In the genomic region with DNA sequence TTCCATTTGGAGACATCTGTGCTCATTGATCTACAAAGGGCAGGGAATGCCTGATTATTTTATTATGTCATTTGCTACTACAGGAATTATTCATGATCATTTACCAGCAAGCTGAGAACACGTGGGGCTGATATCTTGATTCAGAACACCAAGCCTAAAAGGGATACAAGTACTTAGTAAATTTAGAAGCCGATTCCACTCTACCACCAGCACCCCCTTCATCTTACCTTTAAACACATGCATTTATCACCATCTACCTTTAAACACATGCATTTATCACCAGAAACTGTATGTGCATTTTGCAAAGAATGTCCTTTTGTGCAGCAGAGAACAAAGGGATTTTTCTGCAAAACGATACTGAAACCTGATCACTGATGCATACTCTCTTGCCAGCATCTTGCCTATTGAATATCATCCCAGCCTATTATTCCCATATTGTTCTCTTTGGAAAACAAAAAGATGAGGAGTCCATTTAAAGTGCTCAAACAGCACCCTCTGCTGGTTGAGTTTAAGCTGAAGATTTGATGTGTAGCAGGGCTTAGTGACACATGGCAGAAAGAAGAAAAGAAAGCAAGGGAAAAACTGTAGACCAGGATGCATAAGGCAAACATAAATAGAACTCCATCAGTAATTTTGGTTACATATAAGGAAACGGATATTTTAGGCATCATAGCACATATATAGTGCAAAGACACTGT, we compare ENCODE assay signal across 8 cellular contexts.
DNase-seq lines count a peak whose midpoint lies in the region; ATAC-seq and TF ChIP-seq lines count a peak whose summit lies in the region.

No MANE protein-coding gene starts in this region.

- H3F3A ChIP-seq in DOHH2 (ENCODE audit: control insufficient read depth, insufficient read depth) = no peaks in the 10 kb centered on the region

- no peak for TF ChIP-seq POLR2A in esophagus muscularis mucosa (IDR thresholded peaks at IDR 0.05; ENCODE audit: low read depth)

- no peak overlapping the region for H3K27ac ChIP-seq in DOHH2 (ENCODE audit: low read depth, low read length)
- no peak overlapping the region for H3K27ac ChIP-seq in esophagus muscularis mucosa (replicated peaks in 1 of 4)
- H3K27ac ChIP-seq in naive thymus-derived CD4-positive, alpha-beta T cell (ENCODE audit: low read depth, low read length) = peak overlapping the region; percentile 52

- WGBS in esophagus muscularis mucosa = 12% methylated on average over 4 of the region's 4 CpGs

- no peaks in the 10 kb centered on the region for H3K9me2 ChIP-seq in DOHH2 (replicated peaks; ENCODE audit: control insufficient read depth, low read length)

- intact Hi-C loops in esophagus muscularis mucosa (cut with DNase I) = loop anchor here (5.0 to 10.0 kb wide), 4 partner anchors 423 to 1188 kb away; a partner anchor contains a TSS
- intact Hi-C loops in naive thymus-derived CD4-positive, alpha-beta T cell (cut with micrococcal nuclease) = loop anchor here (1.0 to 5.0 kb wide), 26 partner anchors 23 to 1209 kb away; no protein-coding TSS in a partner anchor

- TF ChIP-seq CTCF in DOHH2 (IDR thresholded peaks at IDR 0.05; ENCODE audit: low read depth, low read length, poor library complexity, severe bottlenecking) (peak; percentile 96), esophagus muscularis mucosa (IDR thresholded peaks at IDR 0.05) (peak; percentile 73 to 77 (median 74))

- CTCF ChIA-PET in naive thymus-derived CD4-positive, alpha-beta T cell (lab: Charles Lee) = interaction anchor here (0.5 to 4.7 kb wide), 23 partner anchors 9 to 1209 kb away, joined by 3 to 56 read pairs (median 5); a partner anchor contains a TSS

- POLR2A ChIA-PET in naive thymus-derived CD4-positive, alpha-beta T cell (lab: Charles Lee) = interaction anchor here (1.0 to 11.3 kb wide), 11 partner anchors 13 to 1189 kb away, joined by 3 to 202 read pairs (median 4); a partner anchor contains a TSS

- H3K36me3 Mint-ChIP-seq in naive thymus-derived CD4-positive, alpha-beta T cell = peaks cover 0 to 17% (median 8%) of the 10 kb centered on the region in 5 donors

- peaks cover 0 to 37% (median 6%) of the 10 kb centered on the region in 7 donors for H3K4me1 Mint-ChIP-seq in naive thymus-derived CD4-positive, alpha-beta T cell

- H3K9me3 ChIP-seq in DOHH2 (ENCODE audit: control insufficient read depth, insufficient read depth, low read length) = peaks cover 2% of the 10 kb centered on the region; the same call in 1 of the 2 replicates
- no peaks in the 10 kb centered on the region for H3K9me3 ChIP-seq in esophagus muscularis mucosa
- H3K9me3 ChIP-seq in naive thymus-derived CD4-positive, alpha-beta T cell (ENCODE audit: control insufficient read depth in 2 of 3, low read length in 3 of 3) = no peaks in the 10 kb centered on the region

- ATAC-seq in GM19463 (IDR thresholded peaks at IDR 0.05; ENCODE audit: unreplicated experiment) (peak; percentile 79), HG03457 (IDR thresholded peaks at IDR 0.05; ENCODE audit: unreplicated experiment) (peak; percentile 76)
- ATAC-seq in activated CD4-positive, CD25-positive, alpha-beta regulatory T cell treated with anti-CD3 and anti-CD28 coated beads, Interleukin-2, amount 50 U/mL, for 24 hours = peak; percentile 89 to 91
- peak; percentile 92 for ATAC-seq in naive thymus-derived CD4-positive, alpha-beta T cell

- H3K4me3 Mint-ChIP-seq in naive thymus-derived CD4-positive, alpha-beta T cell = no peak overlapping the region

- H3K27me3 Mint-ChIP-seq in naive thymus-derived CD4-positive, alpha-beta T cell = no peaks in the 10 kb centered on the region

- H3K9me3 Mint-ChIP-seq in naive thymus-derived CD4-positive, alpha-beta T cell = peaks cover 0 to 20% (median 4%) of the 10 kb centered on the region in 11 donors

- H3K4me2 ChIP-seq in DOHH2 (ENCODE audit: low read length) = peak overlapping the region; percentile 29

- H3K79me2 ChIP-seq in DOHH2 (ENCODE audit: control insufficient read depth, low read length) = no peaks in the 10 kb centered on the region

- H4K20me1 ChIP-seq in DOHH2 (ENCODE audit: control insufficient read depth, insufficient read depth, low read depth, low read length) = no peaks in the 10 kb centered on the region

- peak; percentile 69 to 86 for DNase-seq in NCI-H446 (lab: John Stamatoyannopoulos, UW)
- DNase-seq in esophagus muscularis mucosa (ENCODE audit: extremely low spot score) = no peak
- DNase-seq in naive thymus-derived CD4-positive, alpha-beta T cell = peak in 7 of 9 donors; percentile 67 to 86 (median 80)
- no peak for DNase-seq in activated effector memory CD4-positive, alpha-beta T cell treated with Interleukin-2 at 50 U/mL for 16 hours

- H3K4me1 ChIP-seq in DOHH2 (ENCODE audit: control insufficient read depth, low read length) (peaks cover 28% of the 10 kb centered on the region), esophagus muscularis mucosa (peaks cover 0 to 8% (median 6%) of the 10 kb centered on the region in 4 donors)
- H3K4me1 ChIP-seq in naive thymus-derived CD4-positive, alpha-beta T cell (ENCODE audit: control insufficient read depth in 2 of 2, insufficient read depth in 2 of 2, low read length in 2 of 2) = peaks cover 11 to 13% of the 10 kb centered on the region in 2 donors

- TF ChIP-seq EP300 in esophagus muscularis mucosa (IDR thresholded peaks at IDR 0.05) = no peak

- H3K4me3 ChIP-seq in DOHH2 (ENCODE audit: low read length) (no peak overlapping the region), esophagus muscularis mucosa (no peak overlapping the region)
- H3K4me3 ChIP-seq in naive thymus-derived CD4-positive, alpha-beta T cell (ENCODE audit: low read length) = no peak overlapping the region

- no peaks in the 10 kb centered on the region for H3K27me3 ChIP-seq in DOHH2 (ENCODE audit: control insufficient read depth, low read length)
- no peaks in the 10 kb centered on the region for H3K27me3 ChIP-seq in esophagus muscularis mucosa
- H3K27me3 ChIP-seq in naive thymus-derived CD4-positive, alpha-beta T cell (ENCODE audit: control insufficient read depth in 2 of 2, insufficient read depth in 2 of 2, low read length in 2 of 2) = no peaks in the 10 kb centered on the region

- H3K27ac Mint-ChIP-seq in naive thymus-derived CD4-positive, alpha-beta T cell = no peak overlapping the region

- H3K36me3 ChIP-seq in DOHH2 (ENCODE audit: control insufficient read depth, low read length) = no peaks in the 10 kb centered on the region
- no peaks in the 10 kb centered on the region for H3K36me3 ChIP-seq in esophagus muscularis mucosa
- H3K36me3 ChIP-seq in naive thymus-derived CD4-positive, alpha-beta T cell (ENCODE audit: control insufficient read depth in 2 of 3, insufficient read depth in 3 of 3, low read length in 3 of 3) = no peaks in the 10 kb centered on the region

Comparison
In these comparisons a context has a peak if more than half of its experiments do, and no peak if none do; other contexts are left out.
1. DNase-seq: peak in NCI-H446 (2 of 2) and naive thymus-derived CD4-positive, alpha-beta T cell (7 of 9); none in esophagus muscularis mucosa (single experiment) and activated effector memory CD4-positive, alpha-beta T cell treated with Interleukin-2 at 50 U/mL for 16 hours (single experiment).
2. Peak in every context shown above with its lines, with median percentiles within 50 percentile points of each other: ATAC-seq.